Comparison of ENCODE assay signal across 1 cellular context in the genomic region with DNA sequence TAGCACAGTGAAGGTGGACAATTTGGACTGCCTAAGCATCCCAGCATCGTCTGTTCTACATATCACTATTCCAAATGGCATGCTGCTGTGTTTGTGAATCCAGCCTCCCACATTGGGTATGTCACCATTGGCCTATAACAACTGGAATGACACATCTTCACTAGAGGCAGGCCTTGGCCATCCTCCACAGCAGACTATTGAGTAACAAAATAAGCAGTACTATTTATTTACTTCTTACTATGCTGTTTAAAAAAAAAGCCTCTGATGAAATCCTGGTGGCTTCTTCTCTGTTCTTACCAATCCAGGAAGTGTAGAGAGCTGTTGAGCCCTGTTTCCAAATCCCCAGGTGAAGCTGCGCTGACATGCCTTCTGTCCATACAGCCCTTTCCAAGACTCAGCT.
TF ChIP-seq lines count a peak whose summit lies in the region.

No MANE protein-coding gene starts in this region.

TF ChIP-seq in IMR-90, 13 proteins besides CTCF, POLR2A, EP300 and RAD21:
- peak; percentile 58 for TF ChIP-seq CEBPB (IDR thresholded peaks at IDR 0.05; ENCODE audit: low read depth, low read length)
- no peak for TF ChIP-seq MAZ (IDR thresholded peaks at IDR 0.05; ENCODE audit: borderline replicate concordance, low read depth, low read length)
